In genomic region chr1:224542783-224543440, GRCh38 we compare ENCODE assay signal across 8 cellular contexts.
DNase-seq lines count a peak whose midpoint lies in the region; FAIRE-seq and TF ChIP-seq lines count a peak whose summit lies in the region.

No MANE protein-coding gene starts in this region.

- peak; percentile 92 for DNase-seq in GM04504 (ENCODE audit: low read depth)
- peak; percentile 10 for DNase-seq in central memory CD4-positive, alpha-beta T cell
- peak; percentile 95 for DNase-seq in retinal pigment epithelial cell (ENCODE audit: low read depth)
- DNase-seq in putamen (ENCODE audit: low spot score): no peak
- DNase-seq in SHP77 (lab: John Stamatoyannopoulos, UW): no peak
- no peak for DNase-seq in endodermal cell
- DNase-seq in GM12892 (ENCODE audit: insufficient read length): no peak

- no peak for FAIRE-seq in GM12892 (lab: Jason Lieb, UNC)

- H3K27me3 Mint-ChIP-seq in endodermal cell (ENCODE audit: insufficient read depth): no peaks in the 10 kb centered on the region

- no peak overlapping the region for H3K9ac ChIP-seq in endodermal cell (ENCODE audit: extremely low read depth, low read length, poor library complexity, severe bottlenecking)

- no peaks in the 10 kb centered on the region for H3K9me3 Mint-ChIP-seq in endodermal cell

- no peak overlapping the region for H3K4me3 Mint-ChIP-seq in endodermal cell

- H3K27me3 ChIP-seq in endodermal cell (ENCODE audit: control insufficient read depth, insufficient read depth, low read length, poor library complexity, severe bottlenecking): no peaks in the 10 kb centered on the region

- WGBS in endodermal cell (ENCODE audit: insufficient coverage in 1 of 2, insufficient read length in 1 of 2), 2 experiments: 80 to 91% methylated on average over 7 of the region's 7 CpGs

- H3K4me1 ChIP-seq in endodermal cell (ENCODE audit: control insufficient read depth, insufficient read depth, low read length): no peaks in the 10 kb centered on the region

- TF ChIP-seq POLR2A in GM12892 (IDR thresholded peaks at IDR 0.05; ENCODE audit: low read depth, low read length): no peak

- no peaks in the 10 kb centered on the region for H3K36me3 Mint-ChIP-seq in endodermal cell (ENCODE audit: low read depth)

- peaks cover 10% of the 10 kb centered on the region for H3K4me1 Mint-ChIP-seq in endodermal cell

- TF ChIP-seq CTCF in retinal pigment epithelial cell (conservative IDR thresholded peaks at IDR 0.05; ENCODE audit: low read depth, low read length): no peak
- no peak for TF ChIP-seq CTCF in endodermal cell (conservative IDR thresholded peaks at IDR 0.05)

- no peak overlapping the region for H3K27ac Mint-ChIP-seq in endodermal cell

- H3K27ac ChIP-seq in endodermal cell (ENCODE audit: low read depth, low read length): no peak overlapping the region

- no peaks in the 10 kb centered on the region for H3K9me3 ChIP-seq in endodermal cell (ENCODE audit: control insufficient read depth, low read length)

- H3K36me3 ChIP-seq in endodermal cell (ENCODE audit: control insufficient read depth, insufficient read depth, low read length): no peaks in the 10 kb centered on the region

- no peak overlapping the region for H3K4me3 ChIP-seq in retinal pigment epithelial cell (ENCODE audit: low read length)
- no peak overlapping the region for H3K4me3 ChIP-seq in endodermal cell (ENCODE audit: low read length)

TF ChIP-seq in PFSK-1, 5 proteins besides CTCF, POLR2A, EP300 and RAD21:
- TF ChIP-seq POLR2AphosphoS5 (IDR thresholded peaks at IDR 0.05; ENCODE audit: low read depth, low read length): peak; percentile 63
- no peak for TF ChIP-seq FOXP2 (optimal IDR thresholded peaks at IDR 0.05; ENCODE audit: borderline replicate concordance, extremely low read depth, extremely low read length, insufficient read depth)
- TF ChIP-seq REST (IDR thresholded peaks at IDR 0.05; ENCODE audit: insufficient read depth in 1 of 2, low read depth in 2 of 2, low read length in 2 of 2): peak in 1 of 2 experiments; percentile 75; a peak in 2 of 4 replicates
- TF ChIP-seq SIN3A (IDR thresholded peaks at IDR 0.05; ENCODE audit: borderline replicate concordance, insufficient read depth, low read length): peak; percentile 83; the same call in 1 of the 2 replicates
- TF ChIP-seq TAF1 (IDR thresholded peaks at IDR 0.05; ENCODE audit: borderline replicate concordance, insufficient read depth, low read length): peak; percentile 77; the same call in 1 of the 2 replicates
TF ChIP-seq in PFSK-1: peak in this region for 4.

Comparison
In these comparisons a context has a peak if more than half of its experiments do, and no peak if none do; other contexts are left out.
1. DNase-seq: peak in GM04504 (single experiment), central memory CD4-positive, alpha-beta T cell (single experiment) and retinal pigment epithelial cell (single experiment); none in putamen (single experiment), SHP77 (0 of 2), endodermal cell (single experiment) and GM12892 (single experiment).